11 cellular contexts compared by ENCODE assay signal in genomic region chr22:24435323-24435645, GRCh38. TPM values are rescaled to one million over a fixed set of nuclear protein-coding genes. Genes with fewer than 3 reads are reported as not detected.
DNase-seq lines count a peak whose midpoint lies in the region; ATAC-seq and TF ChIP-seq lines count a peak whose summit lies in the region.
"Had no signal": no experiment of that assay in that cellular context is flagged by ENCODE, and none has a peak within 500 bp of the region (broad histone marks: within the 10 kb centered on the region; RNA-seq: fewer than 3 reads in every experiment).

No MANE protein-coding gene starts in this region.

- peak overlapping the region; percentile 64 to 82 (median 73) for H3K9ac ChIP-seq in BLaER1 treated with 17β-estradiol and CSF1 and Interleukin-3, amounts not matched to agents 10 nM and 100 nM

- no peaks in the 10 kb centered on the region for H3K27me3 ChIP-seq in BLaER1 treated with 17β-estradiol and CSF1 and Interleukin-3, amounts not matched to agents 10 nM and 100 nM
- no peaks in the 10 kb centered on the region for H3K27me3 ChIP-seq in gastroesophageal sphincter

- H3K4me1 Mint-ChIP-seq in activated T-helper 2 cell treated with anti-CD3 and anti-CD28 coated beads, Interferon-gamma antibody, Interleukin-2, Interleukin-4, amounts not matched to agents 10 μg/mL and 5 μg/mL and 100 μg/mL, durations not matched to agents 14 hours and 24 hours and 36 hours (ENCODE audit: low read depth): peaks cover 66% of the 10 kb centered on the region
- peaks cover 37 to 94% (median 85%) of the 10 kb centered on the region in 4 donors for H3K4me1 Mint-ChIP-seq in naive thymus-derived CD8-positive, alpha-beta T cell

- no peaks in the 10 kb centered on the region for H3K9me3 ChIP-seq in BLaER1 treated with 17β-estradiol and CSF1 and Interleukin-3, amounts not matched to agents 10 nM and 100 nM (replicated peaks in 1 of 11)
- H3K9me3 ChIP-seq in gastroesophageal sphincter: no peaks in the 10 kb centered on the region

- no peak for ATAC-seq in naive thymus-derived CD8-positive, alpha-beta T cell
- no peak for ATAC-seq in gastroesophageal sphincter

- peaks cover 99 to 100% (median 100%) of the 10 kb centered on the region in 10 experiments for H3K4me1 ChIP-seq in BLaER1 treated with 17β-estradiol and CSF1 and Interleukin-3, amounts not matched to agents 10 nM and 100 nM
- H3K4me1 ChIP-seq in gastroesophageal sphincter: peaks cover 0 to 61% (median 30%) of the 10 kb centered on the region in 3 donors

- TF ChIP-seq POLR2A in gastroesophageal sphincter (IDR thresholded peaks at IDR 0.05): no peak

- no peaks in the 10 kb centered on the region for H3K9me3 Mint-ChIP-seq in activated T-helper 2 cell treated with anti-CD3 and anti-CD28 coated beads, Interferon-gamma antibody, Interleukin-2, Interleukin-4, amounts not matched to agents 10 μg/mL and 5 μg/mL and 100 μg/mL, durations not matched to agents 14 hours and 24 hours and 36 hours
- no peaks in the 10 kb centered on the region for H3K9me3 Mint-ChIP-seq in naive thymus-derived CD8-positive, alpha-beta T cell
- H3K9me3 Mint-ChIP-seq: neural crest cell had no signal

- H3K4me3 ChIP-seq in BLaER1 treated with 17β-estradiol and CSF1 and Interleukin-3, amounts not matched to agents 10 nM and 100 nM: peak overlapping the region in 9 of 10 experiments; percentile 1 to 62 (median 39); a peak in 10 of 20 replicates
- H3K4me3 ChIP-seq in GM12864 (ENCODE audit: low read depth, low read length) (peak overlapping the region; percentile 33), gastroesophageal sphincter (no peak overlapping the region)

- H3K4me2 ChIP-seq in BLaER1 treated with 17β-estradiol and CSF1 and Interleukin-3, amounts not matched to agents 10 nM and 100 nM: peak overlapping the region; percentile 90 to 99 (median 97)

- no peak for TF ChIP-seq EP300 in gastroesophageal sphincter (IDR thresholded peaks at IDR 0.05)

- H3K36me3 ChIP-seq in BLaER1 treated with 17β-estradiol and CSF1 and Interleukin-3, amounts not matched to agents 10 nM and 100 nM: no peaks in the 10 kb centered on the region
- H3K36me3 ChIP-seq in gastroesophageal sphincter: no peaks in the 10 kb centered on the region

- H3K27me3 Mint-ChIP-seq in activated T-helper 2 cell treated with anti-CD3 and anti-CD28 coated beads, Interferon-gamma antibody, Interleukin-2, Interleukin-4, amounts not matched to agents 10 μg/mL and 5 μg/mL and 100 μg/mL, durations not matched to agents 14 hours and 24 hours and 36 hours (ENCODE audit: low read depth): no peaks in the 10 kb centered on the region
- no peaks in the 10 kb centered on the region for H3K27me3 Mint-ChIP-seq in naive thymus-derived CD8-positive, alpha-beta T cell

- H3K4me3 Mint-ChIP-seq in activated T-helper 2 cell treated with anti-CD3 and anti-CD28 coated beads, Interferon-gamma antibody, Interleukin-2, Interleukin-4, amounts not matched to agents 10 μg/mL and 5 μg/mL and 100 μg/mL, durations not matched to agents 14 hours and 24 hours and 36 hours (ENCODE audit: low read depth): peak overlapping the region; percentile 67
- H3K4me3 Mint-ChIP-seq in naive thymus-derived CD8-positive, alpha-beta T cell: peak overlapping the region; percentile 52 to 93 (median 76)
- H3K4me3 Mint-ChIP-seq: neural crest cell had no signal

- DNase-seq in GM12864 (ENCODE audit: low read depth) (no peak), GM20000 (ENCODE audit: low spot score) (no peak), COR-L47 (lab: John Stamatoyannopoulos, UW) (no peak), NCI-H446 treated with DMSO at 0.1 percent for 48 hours (lab: John Stamatoyannopoulos, UW) (no peak)
- no peak for DNase-seq in activated T-helper 2 cell treated with anti-CD3 and anti-CD28 coated beads, Interferon-gamma antibody, Interleukin-2, Interleukin-4, amounts not matched to agents 10 μg/mL and 5 μg/mL and 100 μg/mL, durations not matched to agents 14 hours and 24 hours and 36 hours (ENCODE audit: low spot score)
- no peak for DNase-seq in naive thymus-derived CD8-positive, alpha-beta T cell
- DNase-seq: NCI-H2081 treated with DMSO at 0.1 percent for 48 hours had no signal

- H4K20me1 ChIP-seq in BLaER1 treated with 17β-estradiol and CSF1 and Interleukin-3, amounts not matched to agents 10 nM and 100 nM: peaks cover 0 to 16% (median 0%) of the 10 kb centered on the region in 11 experiments; a peak in 5 of 22 replicates

- POLR2A ChIA-PET in naive thymus-derived CD8-positive, alpha-beta T cell (lab: Charles Lee): interaction anchor here (0.6 to 4.9 kb wide), 5 partner anchors 8 to 1282 kb away, joined by 3 to 48 read pairs (median 9); partner anchors contain the start of gene ADORA2A

- TF ChIP-seq CTCF in GM12864 (IDR thresholded peaks at IDR 0.05; ENCODE audit: low read depth, low read length, missing control alignments): no peak
- TF ChIP-seq CTCF in gastroesophageal sphincter (IDR thresholded peaks at IDR 0.05): no peak
- no peak for TF ChIP-seq CTCF in GM20000 (IDR thresholded peaks at IDR 0.05; ENCODE audit: extremely low read depth, missing control alignments)

- H3K27ac Mint-ChIP-seq in activated T-helper 2 cell treated with anti-CD3 and anti-CD28 coated beads, Interferon-gamma antibody, Interleukin-2, Interleukin-4, amounts not matched to agents 10 μg/mL and 5 μg/mL and 100 μg/mL, durations not matched to agents 14 hours and 24 hours and 36 hours: peak overlapping the region; percentile 100
- peak overlapping the region; percentile 83 to 100 (median 92) for H3K27ac Mint-ChIP-seq in naive thymus-derived CD8-positive, alpha-beta T cell

- H3K27ac ChIP-seq in BLaER1 treated with 17β-estradiol and CSF1 and Interleukin-3, amounts not matched to agents 10 nM and 100 nM: peak overlapping the region; percentile 76 to 95 (median 87)
- peak overlapping the region in 2 of 4 donors; percentile 38 to 59 for H3K27ac ChIP-seq in gastroesophageal sphincter

- 100% methylated on average over 1 of the region's 2 CpGs; no CpG with 5 or more reads in 1 of the 2 donors for WGBS in gastroesophageal sphincter (ENCODE audit: low coverage in 1 of 2), 2 donors

- H3K36me3 Mint-ChIP-seq in activated T-helper 2 cell treated with anti-CD3 and anti-CD28 coated beads, Interferon-gamma antibody, Interleukin-2, Interleukin-4, amounts not matched to agents 10 μg/mL and 5 μg/mL and 100 μg/mL, durations not matched to agents 14 hours and 24 hours and 36 hours (ENCODE audit: low read depth): peaks cover 52% of the 10 kb centered on the region
- peaks cover 0 to 43% (median 0%) of the 10 kb centered on the region in 3 donors for H3K36me3 Mint-ChIP-seq in naive thymus-derived CD8-positive, alpha-beta T cell

- intact Hi-C loops in activated T-helper 2 cell treated with anti-CD3 and anti-CD28 coated beads, Interferon-gamma antibody, Interleukin-2, Interleukin-4, amounts not matched to agents 10 μg/mL and 5 μg/mL and 100 μg/mL, durations not matched to agents 14 hours and 24 hours and 36 hours (cut with micrococcal nuclease): no loop called here

RNA-seq across cellular contexts. Expression of gene ADORA2A, which starts 7.9 kb away (rescaled TPM):
- 20.2 and 23.8 TPM in 2 replicates for total RNA-seq in activated T-helper 2 cell treated with anti-CD3 and anti-CD28 coated beads, Interferon-gamma antibody, Interleukin-2, Interleukin-4, amounts not matched to agents 10 μg/mL and 5 μg/mL and 100 μg/mL, durations not matched to agents 14 hours and 24 hours and 36 hours
- 10 to 100 TPM; 29.2 to 34.6 TPM for total RNA-seq in naive thymus-derived CD8-positive, alpha-beta T cell
- 100 to 1,000 TPM in 1 of 3 donors, 10 to 100 TPM in 2; 58.7 to 105 (median 80.7) TPM for polyA plus RNA-seq in naive thymus-derived CD8-positive, alpha-beta T cell
- total RNA-seq in gastroesophageal sphincter: 1 to 10 TPM; 1.9 to 5.7 (median 3.3) TPM
- total RNA-seq: esophagus mucosa had no signal

RNA-seq across cellular contexts. Expression of gene UPB1, which starts 59.8 kb away (rescaled TPM):
- 0.09 and 0.11 TPM in 2 replicates for total RNA-seq in activated T-helper 2 cell treated with anti-CD3 and anti-CD28 coated beads, Interferon-gamma antibody, Interleukin-2, Interleukin-4, amounts not matched to agents 10 μg/mL and 5 μg/mL and 100 μg/mL, durations not matched to agents 14 hours and 24 hours and 36 hours
- total RNA-seq in naive thymus-derived CD8-positive, alpha-beta T cell: under 1 TPM; 0.85 to 0.86 TPM
- polyA plus RNA-seq in naive thymus-derived CD8-positive, alpha-beta T cell: under 1 TPM in 2 of 3 donors, not detected in 1; 0.06 to 0.18 TPM
- under 1 TPM in 3 of 4 donors, not detected in 1; 0.13 to 0.93 (median 0.50) TPM for total RNA-seq in gastroesophageal sphincter
- total RNA-seq: neural crest cell had no signal

Comparison
In these comparisons a context has a peak if more than half of its experiments do, and no peak if none do; other contexts are left out.
1. H3K4me3 ChIP-seq: peak in BLaER1 treated with 17β-estradiol and CSF1 and Interleukin-3, amounts not matched to agents 10 nM and 100 nM (9 of 10) and GM12864 (single experiment); none in gastroesophageal sphincter (0 of 2).